In genomic region chr15:52124270-52124878, GRCh38 we compare ENCODE assay signal across 1 cellular context.
A peak's percentile ranks its signal among the peaks of the same experiment; 100 is the strongest.
TF ChIP-seq lines count a peak whose summit lies in the region.

No MANE protein-coding gene starts in this region.

TF ChIP-seq in HepG2, 621 proteins besides CTCF, POLR2A, EP300 and RAD21 (continued from another document and continues in another):
- TF ChIP-seq ZSCAN9 (CRISPR knock-in tag; IDR thresholded peaks at IDR 0.05; ENCODE audit: borderline replicate concordance): no peak
- TF ChIP-seq HIVEP1 (CRISPR knock-in tag; IDR thresholded peaks at IDR 0.05): no peak
- TF ChIP-seq SIN3A (IDR thresholded peaks at IDR 0.05; ENCODE audit: borderline replicate concordance, low read depth, low read length): no peak
- TF ChIP-seq PLRG1 (conservative IDR thresholded peaks at IDR 0.05): no peak
- TF ChIP-seq FOXA3 (CRISPR knock-in tag; IDR thresholded peaks at IDR 0.05): no peak
- no peak for TF ChIP-seq ZNF260 (CRISPR knock-in tag; IDR thresholded peaks at IDR 0.05; ENCODE audit: borderline replicate concordance, low read depth)
- TF ChIP-seq EED (CRISPR knock-in tag; IDR thresholded peaks at IDR 0.05): no peak
- no peak for TF ChIP-seq KLF11 (CRISPR knock-in tag; IDR thresholded peaks at IDR 0.05)
- TF ChIP-seq ZNF850 (CRISPR knock-in tag; conservative IDR thresholded peaks at IDR 0.05): no peak
- TF ChIP-seq FOXK2 (IDR thresholded peaks at IDR 0.05): no peak
- no peak for TF ChIP-seq ZBTB1 (CRISPR knock-in tag; IDR thresholded peaks at IDR 0.05; ENCODE audit: borderline replicate concordance)
- TF ChIP-seq KDM4B (CRISPR knock-in tag; IDR thresholded peaks at IDR 0.05): no peak
- no peak for TF ChIP-seq TCF7 (IDR thresholded peaks at IDR 0.05; ENCODE audit: low read depth)
- no peak for TF ChIP-seq PCBP2 (optimal IDR thresholded peaks at IDR 0.05; ENCODE audit: low read depth, low read length, poor library complexity, severe bottlenecking)
- no peak for TF ChIP-seq ZNF101 (CRISPR knock-in tag; IDR thresholded peaks at IDR 0.05; ENCODE audit: borderline replicate concordance, low read depth)
- TF ChIP-seq, protein P1, sequence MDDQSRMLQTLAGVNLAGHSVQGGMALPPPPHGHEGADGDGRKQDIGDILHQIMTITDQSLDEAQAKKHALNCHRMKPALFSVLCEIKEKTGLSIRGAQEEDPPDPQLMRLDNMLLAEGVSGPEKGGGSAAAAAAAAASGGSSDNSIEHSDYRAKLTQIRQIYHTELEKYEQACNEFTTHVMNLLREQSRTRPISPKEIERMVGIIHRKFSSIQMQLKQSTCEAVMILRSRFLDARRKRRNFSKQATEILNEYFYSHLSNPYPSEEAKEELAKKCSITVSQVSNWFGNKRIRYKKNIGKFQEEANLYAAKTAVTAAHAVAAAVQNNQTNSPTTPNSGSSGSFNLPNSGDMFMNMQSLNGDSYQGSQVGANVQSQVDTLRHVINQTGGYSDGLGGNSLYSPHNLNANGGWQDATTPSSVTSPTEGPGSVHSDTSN (CRISPR knock-in tag; IDR thresholded peaks at IDR 0.05; ENCODE audit: borderline replicate concordance): no peak
- no peak for TF ChIP-seq ZNF563 (CRISPR knock-in tag; IDR thresholded peaks at IDR 0.05)
- no peak for TF ChIP-seq ZNF543 (CRISPR knock-in tag; IDR thresholded peaks at IDR 0.05)
- no peak for TF ChIP-seq YEATS2 (CRISPR knock-in tag; IDR thresholded peaks at IDR 0.05; ENCODE audit: borderline replicate concordance)
- no peak for TF ChIP-seq HOXA5 (CRISPR knock-in tag; IDR thresholded peaks at IDR 0.05)
- TF ChIP-seq ZNF562 (CRISPR knock-in tag; IDR thresholded peaks at IDR 0.05; ENCODE audit: borderline replicate concordance): no peak
- TF ChIP-seq MXI1 (IDR thresholded peaks at IDR 0.05; ENCODE audit: borderline replicate concordance, low read depth, low read length): no peak
- TF ChIP-seq PHB2 (IDR thresholded peaks at IDR 0.05; ENCODE audit: partially characterized antibody): no peak
- no peak for TF ChIP-seq ZNF572 (CRISPR knock-in tag; IDR thresholded peaks at IDR 0.05)
- no peak for TF ChIP-seq ZFP1 (CRISPR knock-in tag; IDR thresholded peaks at IDR 0.05)
- no peak for TF ChIP-seq ZNF567 (CRISPR knock-in tag; IDR thresholded peaks at IDR 0.05; ENCODE audit: borderline replicate concordance)
- TF ChIP-seq CENPT (CRISPR knock-in tag; IDR thresholded peaks at IDR 0.05; ENCODE audit: low read depth): no peak
- no peak for TF ChIP-seq ZNF597 (CRISPR knock-in tag; IDR thresholded peaks at IDR 0.05)
- TF ChIP-seq DDIT3 (CRISPR knock-in tag; IDR thresholded peaks at IDR 0.05): no peak
- TF ChIP-seq ZBTB4 (CRISPR knock-in tag; IDR thresholded peaks at IDR 0.05; ENCODE audit: borderline replicate concordance): no peak
- TF ChIP-seq ZNF317 (CRISPR knock-in tag; IDR thresholded peaks at IDR 0.05): no peak
- TF ChIP-seq ZBTB49 (CRISPR knock-in tag; IDR thresholded peaks at IDR 0.05; ENCODE audit: borderline replicate concordance): no peak
- no peak for TF ChIP-seq ZNF468 (CRISPR knock-in tag; IDR thresholded peaks at IDR 0.05)
- TF ChIP-seq RCOR2 (CRISPR knock-in tag; IDR thresholded peaks at IDR 0.05): no peak
- TF ChIP-seq ZNF337 (CRISPR knock-in tag; IDR thresholded peaks at IDR 0.05; ENCODE audit: borderline replicate concordance, low read depth): no peak
- no peak for TF ChIP-seq ZNF512B (CRISPR knock-in tag; IDR thresholded peaks at IDR 0.05; ENCODE audit: borderline replicate concordance)
- no peak for TF ChIP-seq SNAI1 (CRISPR knock-in tag; IDR thresholded peaks at IDR 0.05; ENCODE audit: borderline replicate concordance)
- TF ChIP-seq MAFG (CRISPR knock-in tag; IDR thresholded peaks at IDR 0.05): no peak
- TF ChIP-seq ISX (CRISPR knock-in tag; conservative IDR thresholded peaks at IDR 0.05): no peak
- TF ChIP-seq GTF3A (CRISPR knock-in tag; conservative IDR thresholded peaks at IDR 0.05): no peak
- no peak for TF ChIP-seq ZNF777 (CRISPR knock-in tag; IDR thresholded peaks at IDR 0.05)
- TF ChIP-seq MYNN (CRISPR knock-in tag; IDR thresholded peaks at IDR 0.05; ENCODE audit: low read depth): no peak
- TF ChIP-seq ZBTB38 (CRISPR knock-in tag; IDR thresholded peaks at IDR 0.05): peak; percentile 73
- TF ChIP-seq, protein P2, sequence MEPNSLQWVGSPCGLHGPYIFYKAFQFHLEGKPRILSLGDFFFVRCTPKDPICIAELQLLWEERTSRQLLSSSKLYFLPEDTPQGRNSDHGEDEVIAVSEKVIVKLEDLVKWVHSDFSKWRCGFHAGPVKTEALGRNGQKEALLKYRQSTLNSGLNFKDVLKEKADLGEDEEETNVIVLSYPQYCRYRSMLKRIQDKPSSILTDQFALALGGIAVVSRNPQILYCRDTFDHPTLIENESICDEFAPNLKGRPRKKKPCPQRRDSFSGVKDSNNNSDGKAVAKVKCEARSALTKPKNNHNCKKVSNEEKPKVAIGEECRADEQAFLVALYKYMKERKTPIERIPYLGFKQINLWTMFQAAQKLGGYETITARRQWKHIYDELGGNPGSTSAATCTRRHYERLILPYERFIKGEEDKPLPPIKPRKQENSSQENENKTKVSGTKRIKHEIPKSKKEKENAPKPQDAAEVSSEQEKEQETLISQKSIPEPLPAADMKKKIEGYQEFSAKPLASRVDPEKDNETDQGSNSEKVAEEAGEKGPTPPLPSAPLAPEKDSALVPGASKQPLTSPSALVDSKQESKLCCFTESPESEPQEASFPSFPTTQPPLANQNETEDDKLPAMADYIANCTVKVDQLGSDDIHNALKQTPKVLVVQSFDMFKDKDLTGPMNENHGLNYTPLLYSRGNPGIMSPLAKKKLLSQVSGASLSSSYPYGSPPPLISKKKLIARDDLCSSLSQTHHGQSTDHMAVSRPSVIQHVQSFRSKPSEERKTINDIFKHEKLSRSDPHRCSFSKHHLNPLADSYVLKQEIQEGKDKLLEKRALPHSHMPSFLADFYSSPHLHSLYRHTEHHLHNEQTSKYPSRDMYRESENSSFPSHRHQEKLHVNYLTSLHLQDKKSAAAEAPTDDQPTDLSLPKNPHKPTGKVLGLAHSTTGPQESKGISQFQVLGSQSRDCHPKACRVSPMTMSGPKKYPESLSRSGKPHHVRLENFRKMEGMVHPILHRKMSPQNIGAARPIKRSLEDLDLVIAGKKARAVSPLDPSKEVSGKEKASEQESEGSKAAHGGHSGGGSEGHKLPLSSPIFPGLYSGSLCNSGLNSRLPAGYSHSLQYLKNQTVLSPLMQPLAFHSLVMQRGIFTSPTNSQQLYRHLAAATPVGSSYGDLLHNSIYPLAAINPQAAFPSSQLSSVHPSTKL (CRISPR knock-in tag; IDR thresholded peaks at IDR 0.05): 0 out of 2 replicates have a peak, but pooled peaks have one; percentile 37
- TF ChIP-seq ZNF234 (CRISPR knock-in tag; conservative IDR thresholded peaks at IDR 0.05): no peak
- TF ChIP-seq XRCC5 (optimal IDR thresholded peaks at IDR 0.05; ENCODE audit: low read length): no peak
- no peak for TF ChIP-seq ZNF580 (CRISPR knock-in tag; IDR thresholded peaks at IDR 0.05; ENCODE audit: borderline replicate concordance, low read depth)
- no peak for TF ChIP-seq DPF2 (CRISPR knock-in tag; IDR thresholded peaks at IDR 0.05; ENCODE audit: borderline replicate concordance, low read depth)
- no peak for TF ChIP-seq IKZF4 (CRISPR knock-in tag; IDR thresholded peaks at IDR 0.05; ENCODE audit: borderline replicate concordance, low read depth, not compliant biosample characterization)
- TF ChIP-seq AHR (CRISPR knock-in tag; IDR thresholded peaks at IDR 0.05): no peak
- no peak for TF ChIP-seq YY1 (IDR thresholded peaks at IDR 0.05; ENCODE audit: insufficient read depth, insufficient replicate concordance, low read depth, low read length)
- TF ChIP-seq, protein P3, sequence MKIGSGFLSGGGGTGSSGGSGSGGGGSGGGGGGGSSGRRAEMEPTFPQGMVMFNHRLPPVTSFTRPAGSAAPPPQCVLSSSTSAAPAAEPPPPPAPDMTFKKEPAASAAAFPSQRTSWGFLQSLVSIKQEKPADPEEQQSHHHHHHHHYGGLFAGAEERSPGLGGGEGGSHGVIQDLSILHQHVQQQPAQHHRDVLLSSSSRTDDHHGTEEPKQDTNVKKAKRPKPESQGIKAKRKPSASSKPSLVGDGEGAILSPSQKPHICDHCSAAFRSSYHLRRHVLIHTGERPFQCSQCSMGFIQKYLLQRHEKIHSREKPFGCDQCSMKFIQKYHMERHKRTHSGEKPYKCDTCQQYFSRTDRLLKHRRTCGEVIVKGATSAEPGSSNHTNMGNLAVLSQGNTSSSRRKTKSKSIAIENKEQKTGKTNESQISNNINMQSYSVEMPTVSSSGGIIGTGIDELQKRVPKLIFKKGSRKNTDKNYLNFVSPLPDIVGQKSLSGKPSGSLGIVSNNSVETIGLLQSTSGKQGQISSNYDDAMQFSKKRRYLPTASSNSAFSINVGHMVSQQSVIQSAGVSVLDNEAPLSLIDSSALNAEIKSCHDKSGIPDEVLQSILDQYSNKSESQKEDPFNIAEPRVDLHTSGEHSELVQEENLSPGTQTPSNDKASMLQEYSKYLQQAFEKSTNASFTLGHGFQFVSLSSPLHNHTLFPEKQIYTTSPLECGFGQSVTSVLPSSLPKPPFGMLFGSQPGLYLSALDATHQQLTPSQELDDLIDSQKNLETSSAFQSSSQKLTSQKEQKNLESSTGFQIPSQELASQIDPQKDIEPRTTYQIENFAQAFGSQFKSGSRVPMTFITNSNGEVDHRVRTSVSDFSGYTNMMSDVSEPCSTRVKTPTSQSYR (CRISPR knock-in tag; IDR thresholded peaks at IDR 0.05; ENCODE audit: borderline replicate concordance): no peak
